20 cellular contexts compared by ENCODE assay signal in the genomic region with DNA sequence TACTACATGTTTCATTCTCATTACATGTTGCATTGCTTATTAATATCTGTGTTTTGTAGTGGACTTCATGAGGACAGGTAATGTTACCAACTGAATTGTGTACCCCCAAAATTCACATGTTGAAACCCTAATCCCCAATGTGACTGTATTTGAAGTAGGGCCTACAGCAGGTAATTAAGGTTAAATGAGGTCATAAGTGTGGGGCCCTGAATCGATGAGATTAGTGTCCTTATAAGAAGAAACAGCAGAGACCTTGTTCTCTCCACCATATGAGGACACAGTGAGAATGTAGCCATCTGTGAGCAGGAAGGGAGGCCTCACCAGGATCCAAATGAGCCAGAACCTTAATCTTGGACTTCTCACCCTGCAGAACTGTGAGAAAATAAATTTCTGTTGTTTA. TPM values are rescaled to one million over a fixed set of nuclear protein-coding genes. Genes with fewer than 3 reads are reported as not detected.
DNase-seq lines count a peak whose midpoint lies in the region; ATAC-seq, FAIRE-seq and TF ChIP-seq lines count a peak whose summit lies in the region.
"Had no signal": no experiment of that assay in that cellular context is flagged by ENCODE, and none has a peak within 500 bp of the region (broad histone marks: within the 10 kb centered on the region; RNA-seq: fewer than 3 reads in every experiment).

No MANE protein-coding gene starts in this region.

- peaks cover 6 to 34% (median 24%) of the 10 kb centered on the region in 7 donors for H3K4me1 Mint-ChIP-seq in naive thymus-derived CD4-positive, alpha-beta T cell

- CTCF ChIA-PET in OCI-LY7 (lab: Charles Lee; ENCODE audit: unreplicated experiment), result no interaction called here
- CTCF ChIA-PET in naive thymus-derived CD4-positive, alpha-beta T cell (lab: Charles Lee), result interaction anchor here (1.3 to 2.0 kb wide), 4 partner anchors 11 to 112 kb away, joined by 3 to 5 read pairs (median 4); no protein-coding TSS in a partner anchor

- peak overlapping the region; percentile 1; the same call in 1 of the 2 replicates for H2AFZ ChIP-seq in OCI-LY7 (ENCODE audit: low read length)

- H3K4me1 ChIP-seq in BLaER1 treated with 17β-estradiol and CSF1 and Interleukin-3, amounts not matched to agents 10 nM and 100 nM, result peaks cover 68 to 100% (median 82%) of the 10 kb centered on the region in 10 experiments
- peaks cover 100% of the 10 kb centered on the region for H3K4me1 ChIP-seq in OCI-LY7 (ENCODE audit: insufficient read depth, low read length, poor library complexity, severe bottlenecking)
- H3K4me1 ChIP-seq in thymus (ENCODE audit: control insufficient read depth, insufficient read depth, low read length), result peaks cover 32% of the 10 kb centered on the region
- peaks cover 0 to 12% of the 10 kb centered on the region in 2 donors for H3K4me1 ChIP-seq in naive thymus-derived CD4-positive, alpha-beta T cell (ENCODE audit: control insufficient read depth in 2 of 2, insufficient read depth in 2 of 2, low read length in 2 of 2)

- TF ChIP-seq CTCF in OCI-LY7 (conservative IDR thresholded peaks at IDR 0.05; ENCODE audit: low read length), result no peak

- no peak overlapping the region for H3K4me3 ChIP-seq in BLaER1 treated with 17β-estradiol and CSF1 and Interleukin-3, amounts not matched to agents 10 nM and 100 nM
- H3K4me3 ChIP-seq in OCI-LY7 (ENCODE audit: low read depth, low read length, poor library complexity, severe bottlenecking), result peak overlapping the region; percentile 28
- H3K4me3 ChIP-seq in thymus (ENCODE audit: low read length), result no peak overlapping the region
- no peak overlapping the region for H3K4me3 ChIP-seq in naive thymus-derived CD4-positive, alpha-beta T cell (ENCODE audit: low read length)

- no peaks in the 10 kb centered on the region for H4K20me1 ChIP-seq in BLaER1 treated with 17β-estradiol and CSF1 and Interleukin-3, amounts not matched to agents 10 nM and 100 nM
- no peaks in the 10 kb centered on the region for H4K20me1 ChIP-seq in OCI-LY7 (ENCODE audit: insufficient read depth, low read length)

- H3K9ac ChIP-seq in BLaER1 treated with 17β-estradiol and CSF1 and Interleukin-3, amounts not matched to agents 10 nM and 100 nM, result no peak overlapping the region; a peak in 1 of 22 replicates

- DNase-seq in GM19239 (ENCODE audit: insufficient read length, low spot score) (no peak), OCI-LY7 (ENCODE audit: low spot score) (no peak), NCI-H2196 treated with DMSO at 0.1 percent for 48 hours (lab: John Stamatoyannopoulos, UW; ENCODE audit: unreplicated experiment) (no peak)
- no peak for DNase-seq in naive thymus-derived CD4-positive, alpha-beta T cell
- DNase-seq: DMS153, GDM1, H7, HFFc6, KBM-7, NCI-H1694, NCI-H2081, NCI-H2171, NCI-H524 treated with DMSO at 0.1 percent for 48 hours, PC-3, RPMI8226, SHP77 had no signal

- peaks cover 0 to 13% (median 0%) of the 10 kb centered on the region in 5 donors for H3K27me3 Mint-ChIP-seq in naive thymus-derived CD4-positive, alpha-beta T cell
- H3K27me3 Mint-ChIP-seq: CD4-positive, alpha-beta memory T cell had no signal

- no peak overlapping the region for H3K4me3 Mint-ChIP-seq in naive thymus-derived CD4-positive, alpha-beta T cell
- H3K4me3 Mint-ChIP-seq: HFFc6 had no signal

- peaks cover 7 to 40% (median 33%) of the 10 kb centered on the region in 11 experiments; a peak in 21 of 22 replicates for H3K9me3 ChIP-seq in BLaER1 treated with 17β-estradiol and CSF1 and Interleukin-3, amounts not matched to agents 10 nM and 100 nM (replicated peaks in 1 of 11)
- H3K9me3 ChIP-seq in OCI-LY7 (ENCODE audit: low read length) (peaks cover 52% of the 10 kb centered on the region), thymus (ENCODE audit: control insufficient read depth) (no peaks in the 10 kb centered on the region)
- H3K9me3 ChIP-seq in naive thymus-derived CD4-positive, alpha-beta T cell (ENCODE audit: control insufficient read depth in 2 of 3, low read length in 3 of 3), result no peaks in the 10 kb centered on the region

- FAIRE-seq in GM19239 (lab: Jason Lieb, UNC), result peak; percentile 69

- BruUV-seq in OCI-LY7 (replicated peaks; lab: Mats Ljungman, UMichigan), result no TSS peak

- H3K27me3 ChIP-seq in BLaER1 treated with 17β-estradiol and CSF1 and Interleukin-3, amounts not matched to agents 10 nM and 100 nM, result no peaks in the 10 kb centered on the region
- no peaks in the 10 kb centered on the region for H3K27me3 ChIP-seq in thymus (ENCODE audit: control insufficient read depth, insufficient read depth)
- H3K27me3 ChIP-seq in naive thymus-derived CD4-positive, alpha-beta T cell (ENCODE audit: control insufficient read depth in 2 of 2, insufficient read depth in 2 of 2, low read length in 2 of 2), result no peaks in the 10 kb centered on the region

- H3K4me2 ChIP-seq in BLaER1 treated with 17β-estradiol and CSF1 and Interleukin-3, amounts not matched to agents 10 nM and 100 nM, result peak overlapping the region in 7 of 11 experiments; percentile 68 to 82 (median 79); a peak in 11 of 22 replicates
- H3K4me2 ChIP-seq in OCI-LY7 (ENCODE audit: low read length), result peak overlapping the region; percentile 68

- 95% methylated on average over 1 of the region's 1 CpG for WGBS in thymus

- peak overlapping the region in 7 of 11 experiments; percentile 62 to 95 (median 78); a peak in 14 of 22 replicates for H3K27ac ChIP-seq in BLaER1 treated with 17β-estradiol and CSF1 and Interleukin-3, amounts not matched to agents 10 nM and 100 nM
- H3K27ac ChIP-seq in OCI-LY7 (ENCODE audit: low read depth, low read length, poor library complexity, severe bottlenecking) (peak overlapping the region; percentile 99), thymus (ENCODE audit: low read depth) (peak overlapping the region; percentile 32)
- H3K27ac ChIP-seq in naive thymus-derived CD4-positive, alpha-beta T cell (ENCODE audit: low read depth, low read length), result no peak overlapping the region

- peak overlapping the region in 1 of 9 donors; percentile 28 for H3K27ac Mint-ChIP-seq in naive thymus-derived CD4-positive, alpha-beta T cell
- H3K27ac Mint-ChIP-seq: HFFc6 had no signal

- peaks cover 0 to 10% (median 0%) of the 10 kb centered on the region in 5 donors for H3K36me3 Mint-ChIP-seq in naive thymus-derived CD4-positive, alpha-beta T cell

- POLR2A ChIA-PET in OCI-LY7 (lab: Charles Lee), result interaction anchor here (0.6 to 9.5 kb wide), 5 partner anchors 11 to 132 kb away, joined by 3 to 121 read pairs (median 6); a partner anchor contains a TSS
- POLR2A ChIA-PET in naive thymus-derived CD4-positive, alpha-beta T cell (lab: Charles Lee), result interaction anchor here (1.6 to 2.3 kb wide), 2 partner anchors 10 to 17 kb away, joined by 6 to 15 read pairs; no protein-coding TSS in a partner anchor

- H3K9me3 Mint-ChIP-seq in naive thymus-derived CD4-positive, alpha-beta T cell, result peaks cover 0 to 7% (median 4%) of the 10 kb centered on the region in 11 donors

- intact Hi-C loops in OCI-LY7 (cut with micrococcal nuclease; ENCODE audit: unreplicated experiment), result loop anchor here (1.0 to 2.0 kb wide), 5 partner anchors 8 to 109 kb away; a partner anchor contains a TSS
- intact Hi-C loops in naive thymus-derived CD4-positive, alpha-beta T cell (cut with micrococcal nuclease), result loop anchor here in 1 of 2 donors (1.0 kb wide), 1 partner anchor 110 kb away; no protein-coding TSS in a partner anchor

- no peaks in the 10 kb centered on the region for H3K9me2 ChIP-seq in OCI-LY7 (ENCODE audit: insufficient read depth, low read length)

- no peak for ATAC-seq in naive thymus-derived CD4-positive, alpha-beta T cell
- no peak for ATAC-seq in GM18858 (IDR thresholded peaks at IDR 0.05; ENCODE audit: unreplicated experiment)
- ATAC-seq: PC-3 had no signal

- no peaks in the 10 kb centered on the region for H3K36me3 ChIP-seq in BLaER1 treated with 17β-estradiol and CSF1 and Interleukin-3, amounts not matched to agents 10 nM and 100 nM
- peaks cover 42% of the 10 kb centered on the region for H3K36me3 ChIP-seq in OCI-LY7 (ENCODE audit: insufficient read depth, low read length)
- H3K36me3 ChIP-seq in thymus (ENCODE audit: control insufficient read depth, insufficient read depth), result no peaks in the 10 kb centered on the region
- H3K36me3 ChIP-seq in naive thymus-derived CD4-positive, alpha-beta T cell (ENCODE audit: control insufficient read depth in 2 of 3, insufficient read depth in 3 of 3, low read length in 3 of 3), result no peaks in the 10 kb centered on the region

- no peaks in the 10 kb centered on the region for H3K79me2 ChIP-seq in OCI-LY7 (ENCODE audit: insufficient read depth, low read depth, low read length)

RNA-seq across cellular contexts. Expression of a gene that starts 15.0 kb away (rescaled TPM):
- total RNA-seq in OCI-LY7 (2014; rRNA removed; shearing (Covaris generic)), result 17.0 and 18.1 TPM in 2 replicates
- 60.8 and 65.2 TPM in 2 replicates for total RNA-seq in OCI-LY7 (2022)
- polyA plus RNA-seq in thymus, result 18.2 TPM
- total RNA-seq in naive thymus-derived CD4-positive, alpha-beta T cell, result 10 to 100 TPM; 24.7 to 60.8 (median 40.0) TPM
- 10 to 100 TPM; 62.5 to 76.2 TPM for polyA plus RNA-seq in naive thymus-derived CD4-positive, alpha-beta T cell

RNA-seq across cellular contexts. Expression of a gene that starts 43.6 kb away (rescaled TPM):
- 44.3 and 48.0 TPM in 2 replicates for total RNA-seq in OCI-LY7 (2014; rRNA removed; shearing (Covaris generic))
- 48.3 and 54.5 TPM in 2 replicates for total RNA-seq in OCI-LY7 (2022)
- polyA plus RNA-seq in thymus, result 42.9 TPM
- 10 to 100 TPM; 17.6 to 35.0 (median 27.2) TPM for total RNA-seq in naive thymus-derived CD4-positive, alpha-beta T cell
- 10 to 100 TPM; 47.2 to 51.4 TPM for polyA plus RNA-seq in naive thymus-derived CD4-positive, alpha-beta T cell
